16 cellular contexts compared by ENCODE assay signal in genomic region chr16:15701367-15701766, GRCh38.
"Had no signal": no experiment of that assay in that cellular context is flagged by ENCODE, and none has a peak within 500 bp of the region (broad histone marks: within the 10 kb centered on the region; RNA-seq: fewer than 3 reads in every experiment).

No MANE protein-coding gene starts in this region.

- H3K4me3 ChIP-seq: esophagus squamous epithelium, heart right ventricle, lower lobe of right lung had no signal

- H3K27ac Mint-ChIP-seq: progenitor cell of endocrine pancreas; T-helper 1 cell treated with Interleukin-12 subunit alpha and Interleukin-12 subunit beta and Interleukin-4 antibody, amounts not matched to agents 30 μg/mL and 1 μg/mL, for 36 hours; WTC11 had no signal

- H3K36me3 Mint-ChIP-seq: natural killer cell had no signal

- H3K27me3 ChIP-seq: esophagus squamous epithelium, heart right ventricle had no signal

- H3K27ac ChIP-seq: heart right ventricle, lower lobe of right lung had no signal

- ATAC-seq: activated naive CD4-positive, alpha-beta T cell treated with anti-CD3 and anti-CD28 coated beads, Interleukin-2, amount 50 U/mL, for 72 hours; heart right ventricle; left colon; lower lobe of right lung; natural killer cell; WTC11 had no signal

- H3K9me3 ChIP-seq: esophagus squamous epithelium, heart right ventricle, lower lobe of right lung had no signal

- H3K4me1 ChIP-seq: esophagus squamous epithelium had no signal

- H3K27me3 Mint-ChIP-seq: brain; central memory CD8-positive, alpha-beta T cell; progenitor cell of endocrine pancreas had no signal

- H3K4me3 Mint-ChIP-seq: brain; central memory CD8-positive, alpha-beta T cell; natural killer cell; T-helper 1 cell treated with Interleukin-12 subunit alpha and Interleukin-12 subunit beta and Interleukin-4 antibody, amounts not matched to agents 30 μg/mL and 1 μg/mL, for 36 hours; WTC11 had no signal

- DNase-seq: activated T-cell treated with anti-CD3 and anti-CD28 coated beads, Interleukin-2, amount 50 U/mL, for 48 hours; effector memory CD4-positive, alpha-beta T cell; esophagus squamous epithelium; heart right ventricle; left colon; lower lobe of right lung; natural killer cell; stimulated activated CD4-positive, alpha-beta T cell treated with anti-CD3 and anti-CD28 coated beads, Interleukin-4, amount 100 ng/mL, for 24 hours; stimulated activated naive CD4-positive, alpha-beta T cell treated with Interleukin-2 at 50 U/mL for 16 hours; T1000 had no signal

- H3K4me1 Mint-ChIP-seq: brain, WTC11 had no signal

- H3K9me3 Mint-ChIP-seq: activated naive CD4-positive, alpha-beta T cell treated with anti-CD3 and anti-CD28 coated beads, Interleukin-2, amount 50 U/mL, for 72 hours; brain; central memory CD8-positive, alpha-beta T cell; natural killer cell; T-helper 1 cell treated with Interleukin-12 subunit alpha and Interleukin-12 subunit beta and Interleukin-4 antibody, amounts not matched to agents 30 μg/mL and 1 μg/mL, for 36 hours; WTC11 had no signal
